2 cellular contexts compared by ENCODE assay signal in genomic region chr2:134774786-134775641, GRCh38.
TF ChIP-seq lines count a peak whose summit lies in the region.

No MANE protein-coding gene starts in this region.

TF ChIP-seq in endothelial cell of umbilical vein, 7 proteins besides CTCF, POLR2A, EP300 and RAD21:
- TF ChIP-seq GATA2 (IDR thresholded peaks at IDR 0.05; ENCODE audit: insufficient read depth, insufficient read length, low read depth, low read length) (peak; percentile 71), POLR2AphosphoS5 (IDR thresholded peaks at IDR 0.05; ENCODE audit: insufficient read depth, low read depth, low read length) (no peak)

TF ChIP-seq in HepG2, 621 proteins besides CTCF, POLR2A, EP300 and RAD21 (continued from another document):
- TF ChIP-seq AGO1 (IDR thresholded peaks at IDR 0.05; ENCODE audit: low read depth, low read length, poor library complexity, severe bottlenecking) = no peak
- TF ChIP-seq HDAC2 (CRISPR knock-in tag; IDR thresholded peaks at IDR 0.05) = no peak
- TF ChIP-seq SIX4 (CRISPR knock-in tag; IDR thresholded peaks at IDR 0.05) = no peak
- no peak for TF ChIP-seq RFXAP (CRISPR knock-in tag; IDR thresholded peaks at IDR 0.05; ENCODE audit: borderline replicate concordance)
- TF ChIP-seq KDM5B (CRISPR knock-in tag; IDR thresholded peaks at IDR 0.05; ENCODE audit: borderline replicate concordance) = no peak
- no peak for TF ChIP-seq REST (IDR thresholded peaks at IDR 0.05; ENCODE audit: borderline replicate concordance in 1 of 2, low read depth in 1 of 2, low read length in 2 of 2)
- TF ChIP-seq RERE (CRISPR knock-in tag; IDR thresholded peaks at IDR 0.05; ENCODE audit: low read depth) = no peak
- no peak for TF ChIP-seq GRHL1 (CRISPR knock-in tag; conservative IDR thresholded peaks at IDR 0.05)
- no peak for TF ChIP-seq ZFP90 (CRISPR knock-in tag; IDR thresholded peaks at IDR 0.05; ENCODE audit: borderline replicate concordance)
- no peak for TF ChIP-seq CENPT (CRISPR knock-in tag; IDR thresholded peaks at IDR 0.05; ENCODE audit: low read depth)
- no peak for TF ChIP-seq ISX (CRISPR knock-in tag; conservative IDR thresholded peaks at IDR 0.05)
- no peak for TF ChIP-seq ZNF234 (CRISPR knock-in tag; conservative IDR thresholded peaks at IDR 0.05)
- no peak for TF ChIP-seq ZNF10 (CRISPR knock-in tag; IDR thresholded peaks at IDR 0.05; ENCODE audit: borderline replicate concordance, low read depth)
- TF ChIP-seq ZKSCAN8 (CRISPR knock-in tag; IDR thresholded peaks at IDR 0.05; ENCODE audit: borderline replicate concordance) = no peak
- no peak for TF ChIP-seq ZNF576 (CRISPR knock-in tag; IDR thresholded peaks at IDR 0.05)
- no peak for TF ChIP-seq MXD4 (CRISPR knock-in tag; IDR thresholded peaks at IDR 0.05)
- no peak for TF ChIP-seq ARNTL (CRISPR knock-in tag; IDR thresholded peaks at IDR 0.05)
- TF ChIP-seq ERF (CRISPR knock-in tag; IDR thresholded peaks at IDR 0.05) = no peak
TF ChIP-seq in HepG2: peak in this region for 0.
